1 cellular context compared by ENCODE assay signal in the genomic region with DNA sequence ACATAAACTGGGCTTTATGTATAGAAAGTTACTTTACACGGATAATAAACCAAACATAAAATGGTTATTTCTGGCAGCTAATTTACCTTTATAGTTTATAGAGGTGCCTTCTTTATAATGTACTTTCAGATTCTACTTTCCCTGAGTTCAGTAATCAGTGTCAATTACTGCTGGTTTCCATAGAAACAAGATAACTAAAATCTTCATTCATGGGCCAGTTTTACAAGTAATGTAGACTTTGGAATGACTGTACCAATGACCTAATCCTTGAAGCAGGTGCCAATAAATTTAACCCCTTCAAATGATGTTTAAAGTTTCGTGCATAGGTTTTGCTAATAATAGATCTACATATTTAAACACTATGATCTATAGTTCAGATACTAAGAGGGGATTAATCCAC.
A peak's percentile ranks its signal among the peaks of the same experiment; 100 is the strongest.
TF ChIP-seq lines count a peak whose summit lies in the region.

No MANE protein-coding gene starts in this region.

TF ChIP-seq in liver, 16 proteins besides CTCF, POLR2A, EP300 and RAD21:
- TF ChIP-seq, protein P1, sequence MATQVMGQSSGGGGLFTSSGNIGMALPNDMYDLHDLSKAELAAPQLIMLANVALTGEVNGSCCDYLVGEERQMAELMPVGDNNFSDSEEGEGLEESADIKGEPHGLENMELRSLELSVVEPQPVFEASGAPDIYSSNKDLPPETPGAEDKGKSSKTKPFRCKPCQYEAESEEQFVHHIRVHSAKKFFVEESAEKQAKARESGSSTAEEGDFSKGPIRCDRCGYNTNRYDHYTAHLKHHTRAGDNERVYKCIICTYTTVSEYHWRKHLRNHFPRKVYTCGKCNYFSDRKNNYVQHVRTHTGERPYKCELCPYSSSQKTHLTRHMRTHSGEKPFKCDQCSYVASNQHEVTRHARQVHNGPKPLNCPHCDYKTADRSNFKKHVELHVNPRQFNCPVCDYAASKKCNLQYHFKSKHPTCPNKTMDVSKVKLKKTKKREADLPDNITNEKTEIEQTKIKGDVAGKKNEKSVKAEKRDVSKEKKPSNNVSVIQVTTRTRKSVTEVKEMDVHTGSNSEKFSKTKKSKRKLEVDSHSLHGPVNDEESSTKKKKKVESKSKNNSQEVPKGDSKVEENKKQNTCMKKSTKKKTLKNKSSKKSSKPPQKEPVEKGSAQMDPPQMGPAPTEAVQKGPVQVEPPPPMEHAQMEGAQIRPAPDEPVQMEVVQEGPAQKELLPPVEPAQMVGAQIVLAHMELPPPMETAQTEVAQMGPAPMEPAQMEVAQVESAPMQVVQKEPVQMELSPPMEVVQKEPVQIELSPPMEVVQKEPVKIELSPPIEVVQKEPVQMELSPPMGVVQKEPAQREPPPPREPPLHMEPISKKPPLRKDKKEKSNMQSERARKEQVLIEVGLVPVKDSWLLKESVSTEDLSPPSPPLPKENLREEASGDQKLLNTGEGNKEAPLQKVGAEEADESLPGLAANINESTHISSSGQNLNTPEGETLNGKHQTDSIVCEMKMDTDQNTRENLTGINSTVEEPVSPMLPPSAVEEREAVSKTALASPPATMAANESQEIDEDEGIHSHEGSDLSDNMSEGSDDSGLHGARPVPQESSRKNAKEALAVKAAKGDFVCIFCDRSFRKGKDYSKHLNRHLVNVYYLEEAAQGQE (IDR thresholded peaks at IDR 0.05) = no peak
- TF ChIP-seq HNF4A (conservative IDR thresholded peaks at IDR 0.05) = peak; percentile 32 to 52
- TF ChIP-seq JUND (IDR thresholded peaks at IDR 0.05) = peak in 1 of 2 donors; percentile 22
- no peak for TF ChIP-seq EGR1 (IDR thresholded peaks at IDR 0.05; ENCODE audit: low read depth in 2 of 2)
- TF ChIP-seq NR2F2 (IDR thresholded peaks at IDR 0.05) = no peak
